In genomic region chr10:95628786-95629185, GRCh38 we compare ENCODE assay signal across 22 cellular contexts. TPM values are rescaled to one million over a fixed set of nuclear protein-coding genes. Genes with fewer than 3 reads are reported as not detected.
DNase-seq lines count a peak whose midpoint lies in the region; ATAC-seq, FAIRE-seq and TF ChIP-seq lines count a peak whose summit lies in the region.
"Had no signal": no experiment of that assay in that cellular context is flagged by ENCODE, and none has a peak within 500 bp of the region (broad histone marks: within the 10 kb centered on the region; RNA-seq: fewer than 3 reads in every experiment).

No MANE protein-coding gene starts in this region.

- H3K9me3 Mint-ChIP-seq in WTC11: no peaks in the 10 kb centered on the region
- H3K9me3 Mint-ChIP-seq: activated naive CD4-positive, alpha-beta T cell treated with anti-CD3 and anti-CD28 coated beads for 36 hours; CD14-positive monocyte; dendritic cell treated with granulocyte-macrophage colony-stimulating factor and Interleukin-4, amounts not matched to agents 40 ng/mL and 50 ng/mL, for 4 days; T-helper 2 cell treated with Interferon-gamma antibody and Interleukin-4, amounts not matched to agents 5 μg/mL and 100 μg/mL, for 36 hours had no signal

- H3K36me3 ChIP-seq in colonic mucosa (peaks cover 10% of the 10 kb centered on the region), HepG2 (replicated peaks in 1 of 2; ENCODE audit: control insufficient read depth in 1 of 2, insufficient read depth in 2 of 2, low read length in 2 of 2) (peaks cover 30 to 95% of the 10 kb centered on the region in 2 experiments)

- intact Hi-C loops in colonic mucosa (cut with DNase I) (no loop called here), HepG2 (cut with micrococcal nuclease; ENCODE audit: unreplicated experiment) (no loop called here)

- no peak overlapping the region for H3K4me3 Mint-ChIP-seq in WTC11
- H3K4me3 Mint-ChIP-seq: activated naive CD4-positive, alpha-beta T cell treated with anti-CD3 and anti-CD28 coated beads for 36 hours; CD14-positive monocyte; dendritic cell treated with granulocyte-macrophage colony-stimulating factor and Interleukin-4, amounts not matched to agents 40 ng/mL and 50 ng/mL, for 4 days; T-helper 2 cell treated with Interferon-gamma antibody and Interleukin-4, amounts not matched to agents 5 μg/mL and 100 μg/mL, for 36 hours had no signal

- POLR2A ChIA-PET in HepG2 (lab: Yijun Ruan, JAX): no interaction called here
- POLR2A ChIA-PET in WTC11 (lab: Charles Lee): no interaction called here

- no peaks in the 10 kb centered on the region for H4K20me1 ChIP-seq in HepG2 (ENCODE audit: insufficient read depth, low read length)

- BruUV-seq in HepG2 (replicated peaks; lab: Mats Ljungman, UMichigan): no TSS peak

- no peak overlapping the region for H3K4me2 ChIP-seq in HepG2 (ENCODE audit: low read depth, low read length)

- H3K27ac ChIP-seq in colonic mucosa: peak overlapping the region; percentile 69
- no peak overlapping the region for H3K27ac ChIP-seq in HepG2 (ENCODE audit: extremely low read length, insufficient read depth, low read length)
- H3K27ac ChIP-seq: heart left ventricle, parathyroid adenoma, SJCRH30 had no signal

- TF ChIP-seq CTCF in colonic mucosa (IDR thresholded peaks at IDR 0.05) (no peak), HepG2 (CRISPR knock-in tag; IDR thresholded peaks at IDR 0.05) (no peak), WTC11 (IDR thresholded peaks at IDR 0.05) (no peak)

- no peaks in the 10 kb centered on the region for H3K4me1 Mint-ChIP-seq in WTC11

- no peak for TF ChIP-seq RAD21 in HepG2 (CRISPR knock-in tag; IDR thresholded peaks at IDR 0.05)

- FAIRE-seq in HepG2 (lab: Jason Lieb, UNC): no peak

- WGBS in HepG2 (ENCODE audit: low lambda C conversion rate): 94% methylated on average over 1 of the region's 1 CpG

- no peak overlapping the region for H3K27ac Mint-ChIP-seq in WTC11
- H3K27ac Mint-ChIP-seq: activated naive CD4-positive, alpha-beta T cell treated with anti-CD3 and anti-CD28 coated beads for 36 hours; CD14-positive monocyte; dendritic cell treated with granulocyte-macrophage colony-stimulating factor and Interleukin-4, amounts not matched to agents 40 ng/mL and 50 ng/mL, for 4 days; T-helper 2 cell treated with Interferon-gamma antibody and Interleukin-4, amounts not matched to agents 5 μg/mL and 100 μg/mL, for 36 hours had no signal

- H3K27me3 ChIP-seq in colonic mucosa (no peaks in the 10 kb centered on the region), HepG2 (ENCODE audit: control insufficient read depth in 1 of 2, insufficient read depth in 2 of 2, low read length in 2 of 2) (no peaks in the 10 kb centered on the region)
- H3K27me3 ChIP-seq: heart left ventricle, SJCRH30 had no signal

- peaks cover 78% of the 10 kb centered on the region for H3K36me3 Mint-ChIP-seq in WTC11

- ATAC-seq in HepG2 (peak; percentile 50; the same call in 2 of the 3 replicates), HG02588 (IDR thresholded peaks at IDR 0.05; ENCODE audit: unreplicated experiment) (no peak), WTC11 (no peak), GM19351 (IDR thresholded peaks at IDR 0.05; ENCODE audit: unreplicated experiment) (no peak)
- ATAC-seq: heart left ventricle had no signal

- no peaks in the 10 kb centered on the region for H3K9me3 ChIP-seq in colonic mucosa
- no peaks in the 10 kb centered on the region for H3K9me3 ChIP-seq in HepG2 (ENCODE audit: low read length)
- H3K9me3 ChIP-seq: heart left ventricle, SJCRH30 had no signal

- H3K4me1 ChIP-seq in colonic mucosa (peaks cover 5% of the 10 kb centered on the region), HepG2 (ENCODE audit: insufficient read depth, low read length) (peaks cover 29% of the 10 kb centered on the region)
- H3K4me1 ChIP-seq: heart left ventricle, SJCRH30 had no signal

- CTCF ChIA-PET in HepG2 (lab: Yijun Ruan, JAX; ENCODE audit: low intra/inter-chr PET ratio, low total read pairs): no interaction called here
- CTCF ChIA-PET in WTC11 (lab: Charles Lee): no interaction called here

- H3K4me3 ChIP-seq in colonic mucosa (no peak overlapping the region), HepG2 (replicated peaks in 1 of 3; ENCODE audit: insufficient read depth in 1 of 3, low read depth in 2 of 3, low read length in 3 of 3) (no peak overlapping the region)
- H3K4me3 ChIP-seq: heart left ventricle, SJCRH30 had no signal

- no peak for TF ChIP-seq POLR2A in HepG2 (IDR thresholded peaks at IDR 0.05; ENCODE audit: insufficient read depth in 1 of 2, low read depth in 2 of 2, low read length in 2 of 2)

- in situ Hi-C loops in HepG2 (cut with HindIII; ENCODE audit: extremely low pct_ligation_motif_present, low pct_unique_long_range_greater_than_20kb): no loop called here

- H3K79me2 ChIP-seq in HepG2 (ENCODE audit: insufficient read depth, low read length): no peaks in the 10 kb centered on the region
- H3K79me2 ChIP-seq: parathyroid adenoma had no signal

- H3K9ac ChIP-seq in colonic mucosa (ENCODE audit: low read depth in 2 of 2, low read length in 2 of 2): peak overlapping the region in 1 of 2 donors; percentile 49
- H3K9ac ChIP-seq in HepG2 (ENCODE audit: insufficient read depth, low read depth, low read length): no peak overlapping the region
- H3K9ac ChIP-seq: parathyroid adenoma had no signal

- TF ChIP-seq EP300 in HepG2 (IDR thresholded peaks at IDR 0.05; ENCODE audit: low read depth in 2 of 2, low read length in 2 of 2) (no peak), HepG2 (CRISPR knock-in tag; IDR thresholded peaks at IDR 0.05; ENCODE audit: borderline replicate concordance) (no peak)

- DNase-seq in A172 (ENCODE audit: low spot score) (peak; percentile 40), LHCN-M2 (ENCODE audit: low read depth) (peak; percentile 14), colonic mucosa (peak; percentile 61), HepG2 (ENCODE audit: low spot score) (no peak), WTC11 (ENCODE audit: low spot score) (no peak), GF-D8 (lab: John Stamatoyannopoulos, UW) (no peak)
- DNase-seq: 8988T; activated CD4-positive, alpha-beta T cell treated with anti-CD3 and anti-CD28 coated beads for 4 hours; activated naive CD4-positive, alpha-beta T cell treated with anti-CD3 and anti-CD28 coated beads for 36 hours; DND-41; heart left ventricle; islet precursor cell; NCI-H345; SJCRH30; stimulated activated naive CD4-positive, alpha-beta T cell; trophoblast cell had no signal

- no peaks in the 10 kb centered on the region for H3K27me3 Mint-ChIP-seq in WTC11 (ENCODE audit: low read depth)
- H3K27me3 Mint-ChIP-seq: dendritic cell treated with granulocyte-macrophage colony-stimulating factor and Interleukin-4, amounts not matched to agents 40 ng/mL and 50 ng/mL, for 4 days had no signal

- no peak overlapping the region for H2AFZ ChIP-seq in HepG2 (ENCODE audit: low read length)
- H2AFZ ChIP-seq: parathyroid adenoma had no signal

TF ChIP-seq in HepG2, 621 proteins besides CTCF, POLR2A, EP300 and RAD21:
- TF ChIP-seq MEIS2 (CRISPR knock-in tag; IDR thresholded peaks at IDR 0.05): no peak
- no peak for TF ChIP-seq ZNF33A (CRISPR knock-in tag; IDR thresholded peaks at IDR 0.05; ENCODE audit: borderline replicate concordance)

TF ChIP-seq in WTC11, 78 proteins besides CTCF, POLR2A, EP300 and RAD21 (continues in another document):
- TF ChIP-seq HMGA2 (CRISPR knock-in tag; IDR thresholded peaks at IDR 0.05) (no peak), STAT6 (CRISPR knock-in tag; conservative IDR thresholded peaks at IDR 0.05; ENCODE audit: low read depth) (no peak)

RNA-seq across cellular contexts. Expression of gene ALDH18A1, which starts 27.7 kb away (rescaled TPM):
- total RNA-seq in A172 (2014; rRNA removed; shearing (Covaris generic)): 88.8 and 94.9 TPM in 2 replicates
- 78.7 and 104 TPM in 2 replicates for total RNA-seq in LHCN-M2 (2014; rRNA removed)
- 51.4 TPM for polyA plus RNA-seq in LHCN-M2 (2012)
- 100 to 1,000 TPM; 153 to 235 TPM for total RNA-seq in colonic mucosa
- 98.4 and 263 TPM in 2 replicates for total RNA-seq in HepG2 (2016; rRNA removed; fragmentation: Illumina TruSeq; extraction: Trizol)
- 20.5 and 24.5 TPM in 2 replicates for total RNA-seq in HepG2 (2016; cell fraction: cytosol; rRNA removed; fragmentation: Illumina TruSeq; extraction: Trizol; ENCODE audit: low read depth)
- total RNA-seq in HepG2 (2016; cell fraction: insoluble cytoplasmic fraction; rRNA removed; fragmentation: Illumina TruSeq; extraction: Trizol): 83.4 and 264 TPM in 2 replicates
- total RNA-seq in HepG2 (2016; cell fraction: membrane; rRNA removed; fragmentation: Illumina TruSeq; extraction: Trizol): 60.1 and 67.9 TPM in 2 replicates
- total RNA-seq in HepG2 (2016; cell fraction: nucleus; rRNA removed; fragmentation: Illumina TruSeq; extraction: Trizol): 196 and 225 TPM in 2 replicates
- 123 and 180 TPM in 2 replicates for polyA plus RNA-seq in HepG2 (2011; rRNA removed)
- 120 and 133 TPM in 2 replicates for polyA plus RNA-seq in HepG2 (2011; cell fraction: cytosol; rRNA removed)
- polyA plus RNA-seq in HepG2 (2011; cell fraction: nucleus; rRNA removed): 113 and 161 TPM in 2 replicates
- polyA plus RNA-seq in HepG2 (2012): 117 and 149 TPM in 2 replicates
- polyA plus RNA-seq in HepG2 (2016; cell fraction: cytosol; fragmentation: Illumina TruSeq; extraction: Trizol; ENCODE audit: low read depth): 15.9 and 16.2 TPM in 2 replicates
- 74.3 and 86.8 TPM in 2 replicates for polyA plus RNA-seq in HepG2 (2016; cell fraction: insoluble cytoplasmic fraction; fragmentation: Illumina TruSeq; extraction: Trizol; ENCODE audit: low read depth)
- polyA plus RNA-seq in HepG2 (2016; cell fraction: membrane; fragmentation: Illumina TruSeq; extraction: Trizol; ENCODE audit: low read depth): 36.1 and 41.4 TPM in 2 replicates
- 186 and 203 TPM in 2 replicates for polyA plus RNA-seq in HepG2 (2016; cell fraction: nucleus; fragmentation: Illumina TruSeq; extraction: Trizol; ENCODE audit: insufficient read depth, low read depth)
- 217 and 608 TPM in 2 replicates for polyA minus RNA-seq in HepG2 (2011; rRNA and poly(A)+ RNA removed; ENCODE audit: low replicate concordance)
- polyA minus RNA-seq in HepG2 (2011; cell fraction: cytosol; rRNA and poly(A)+ RNA removed): 136 and 168 TPM in 2 replicates
- 114 and 141 TPM in 2 replicates for polyA minus RNA-seq in HepG2 (2011; cell fraction: nucleus; rRNA and poly(A)+ RNA removed)
- 105 to 115 TPM (median 107 TPM) in 3 replicates for total RNA-seq in WTC11 (2021)

Comparison
In these comparisons a context has a peak if more than half of its experiments do, and no peak if none do; other contexts are left out.
1. DNase-seq: peak in A172 (single experiment), LHCN-M2 (single experiment) and colonic mucosa (single experiment); none in HepG2 (single experiment), WTC11 (single experiment) and GF-D8 (single experiment).